Comparison of ENCODE assay signal across 19 cellular contexts in genomic region chr17:29193146-29193545, GRCh38. TPM values are rescaled to one million over a fixed set of nuclear protein-coding genes. Genes with fewer than 3 reads are reported as not detected.
A peak's percentile ranks its signal among the peaks of the same experiment; 100 is the strongest.
DNase-seq lines count a peak whose midpoint lies in the region; ATAC-seq lines count a peak whose summit lies in the region.
"Had no signal": no experiment of that assay in that cellular context is flagged by ENCODE, and none has a peak within 500 bp of the region (broad histone marks: within the 10 kb centered on the region; RNA-seq: fewer than 3 reads in every experiment).

No MANE protein-coding gene starts in this region.

- DNase-seq in NCI-H82 (lab: John Stamatoyannopoulos, UW): peak; percentile 12
- no peak for DNase-seq in NCI-H82 treated with DMSO at 0.1 percent for 48 hours (lab: John Stamatoyannopoulos, UW; ENCODE audit: unreplicated experiment)
- peak; percentile 4 for DNase-seq in MV-4-11 (lab: John Stamatoyannopoulos, UW)
- DNase-seq in cerebellar cortex (ENCODE audit: low spot score): peak; percentile 92
- DNase-seq in activated T-helper 1 cell treated with anti-CD3 and anti-CD28 coated beads, Interleukin-12 subunit alpha, Interleukin-12 subunit beta, Interleukin-2, Interleukin-4 antibody, amounts not matched to agents 30 ng/mL and 10 ng/mL and 1 ng/mL, durations not matched to agents 14 hours and 24 hours and 36 hours (ENCODE audit: low spot score): no peak
- DNase-seq: Caco-2; CD4-positive, CD25-positive, alpha-beta regulatory T cell; CD8-positive, alpha-beta T cell; DMS53; DMS79 treated with DMSO at 0.1 percent for 48 hours; H9 had no signal

- H3K36me3 Mint-ChIP-seq in activated T-helper 1 cell treated with anti-CD3 and anti-CD28 coated beads, Interleukin-12 subunit alpha, Interleukin-12 subunit beta, Interleukin-2, Interleukin-4 antibody, amounts not matched to agents 30 ng/mL and 10 ng/mL and 1 ng/mL, durations not matched to agents 14 hours and 24 hours and 36 hours (ENCODE audit: low read depth): no peaks in the 10 kb centered on the region
- H3K36me3 Mint-ChIP-seq: CD4-positive, CD25-positive, alpha-beta regulatory T cell; CD8-positive, alpha-beta T cell had no signal

- no peak overlapping the region for H3K4me3 Mint-ChIP-seq in activated T-helper 1 cell treated with anti-CD3 and anti-CD28 coated beads, Interleukin-12 subunit alpha, Interleukin-12 subunit beta, Interleukin-2, Interleukin-4 antibody, amounts not matched to agents 30 ng/mL and 10 ng/mL and 1 ng/mL, durations not matched to agents 14 hours and 24 hours and 36 hours
- H3K4me3 Mint-ChIP-seq: CD4-positive, CD25-positive, alpha-beta regulatory T cell; CD8-positive, alpha-beta T cell; GM23338; H9 had no signal

- H3K9me3 Mint-ChIP-seq in activated T-helper 1 cell treated with anti-CD3 and anti-CD28 coated beads, Interleukin-12 subunit alpha, Interleukin-12 subunit beta, Interleukin-2, Interleukin-4 antibody, amounts not matched to agents 30 ng/mL and 10 ng/mL and 1 ng/mL, durations not matched to agents 14 hours and 24 hours and 36 hours: no peaks in the 10 kb centered on the region
- H3K9me3 Mint-ChIP-seq: CD8-positive, alpha-beta T cell; GM23338; H9 had no signal

- no peaks in the 10 kb centered on the region for H3K4me1 Mint-ChIP-seq in activated T-helper 1 cell treated with anti-CD3 and anti-CD28 coated beads, Interleukin-12 subunit alpha, Interleukin-12 subunit beta, Interleukin-2, Interleukin-4 antibody, amounts not matched to agents 30 ng/mL and 10 ng/mL and 1 ng/mL, durations not matched to agents 14 hours and 24 hours and 36 hours (ENCODE audit: low read depth)

- no peak overlapping the region for H3K27ac Mint-ChIP-seq in activated T-helper 1 cell treated with anti-CD3 and anti-CD28 coated beads, Interleukin-12 subunit alpha, Interleukin-12 subunit beta, Interleukin-2, Interleukin-4 antibody, amounts not matched to agents 30 ng/mL and 10 ng/mL and 1 ng/mL, durations not matched to agents 14 hours and 24 hours and 36 hours
- H3K27ac Mint-ChIP-seq: CD4-positive, CD25-positive, alpha-beta regulatory T cell; CD8-positive, alpha-beta T cell; GM23338; H9 had no signal

- ATAC-seq in GM18858 (IDR thresholded peaks at IDR 0.05; ENCODE audit: unreplicated experiment) (no peak), HG02642 (IDR thresholded peaks at IDR 0.05; ENCODE audit: poor library complexity, unreplicated experiment) (no peak)
- ATAC-seq: CD8-positive, alpha-beta T cell; GM23338; HCT116 had no signal

- H3K27me3 Mint-ChIP-seq in activated T-helper 1 cell treated with anti-CD3 and anti-CD28 coated beads, Interleukin-12 subunit alpha, Interleukin-12 subunit beta, Interleukin-2, Interleukin-4 antibody, amounts not matched to agents 30 ng/mL and 10 ng/mL and 1 ng/mL, durations not matched to agents 14 hours and 24 hours and 36 hours (ENCODE audit: insufficient read depth): peaks cover 15% of the 10 kb centered on the region

- intact Hi-C loops in activated T-helper 1 cell treated with anti-CD3 and anti-CD28 coated beads, Interleukin-12 subunit alpha, Interleukin-12 subunit beta, Interleukin-2, Interleukin-4 antibody, amounts not matched to agents 30 ng/mL and 10 ng/mL and 1 ng/mL, durations not matched to agents 14 hours and 24 hours and 36 hours (cut with micrococcal nuclease): no loop called here

RNA-seq across cellular contexts. Expression of gene MYO18A, which starts 12.9 kb away (rescaled TPM):
- 38.2 and 40.5 TPM in 2 replicates for total RNA-seq in activated T-helper 1 cell treated with anti-CD3 and anti-CD28 coated beads, Interleukin-12 subunit alpha, Interleukin-12 subunit beta, Interleukin-2, Interleukin-4 antibody, amounts not matched to agents 30 ng/mL and 10 ng/mL and 1 ng/mL, durations not matched to agents 14 hours and 24 hours and 36 hours

RNA-seq across cellular contexts. Expression of gene CRYBA1, which starts 53.5 kb away (rescaled TPM):
- not detected in 2 replicates for total RNA-seq in activated T-helper 1 cell treated with anti-CD3 and anti-CD28 coated beads, Interleukin-12 subunit alpha, Interleukin-12 subunit beta, Interleukin-2, Interleukin-4 antibody, amounts not matched to agents 30 ng/mL and 10 ng/mL and 1 ng/mL, durations not matched to agents 14 hours and 24 hours and 36 hours
- total RNA-seq: A172; A673; Caco-2; CD4-positive, CD25-positive, alpha-beta regulatory T cell; CD8-positive, alpha-beta T cell; Daoy; GM23338; H4; H9 had no signal

Comparison
In these comparisons a context has a peak if more than half of its experiments do, and no peak if none do; other contexts are left out.
1. DNase-seq: peak in NCI-H82 (single experiment), MV-4-11 (single experiment) and cerebellar cortex (single experiment); none in NCI-H82 treated with DMSO at 0.1 percent for 48 hours (single experiment) and activated T-helper 1 cell treated with anti-CD3 and anti-CD28 coated beads, Interleukin-12 subunit alpha, Interleukin-12 subunit beta, Interleukin-2, Interleukin-4 antibody, amounts not matched to agents 30 ng/mL and 10 ng/mL and 1 ng/mL, durations not matched to agents 14 hours and 24 hours and 36 hours (single experiment).